ENCODE assay signal across 20 cellular contexts in genomic region chr17:57699751-57700186, GRCh38. TPM values are rescaled to one million over a fixed set of nuclear protein-coding genes. Genes with fewer than 3 reads are reported as not detected.
DNase-seq lines count a peak whose midpoint lies in the region; ATAC-seq and TF ChIP-seq lines count a peak whose summit lies in the region.
"Had no signal": no experiment of that assay in that cellular context is flagged by ENCODE, and none has a peak within 500 bp of the region (broad histone marks: within the 10 kb centered on the region; RNA-seq: fewer than 3 reads in every experiment).

No MANE protein-coding gene starts in this region.

- peak; percentile 38 for DNase-seq in activated effector memory CD4-positive, alpha-beta T cell treated with anti-CD3 and anti-CD28 coated beads, Interleukin-2, amount 50 U/mL, for 16 hours
- no peak for DNase-seq in activated effector memory CD4-positive, alpha-beta T cell treated with Interleukin-2 at 50 U/mL for 16 hours
- DNase-seq in SK-N-SH (peak; percentile 82), foreskin fibroblast (peak; percentile 32 to 36), vagina (ENCODE audit: extremely low spot score in 2 of 2) (peak; percentile 46 to 72), NCI-H2196 (lab: John Stamatoyannopoulos, UW; ENCODE audit: unreplicated experiment) (no peak)
- DNase-seq: AML-193; Calu3; CD4-positive, CD25-positive, alpha-beta regulatory T cell; DMS79 treated with DMSO at 0.1 percent for 48 hours; MV-4-11; NCI-H1436 treated with DMSO at 0.1 percent for 48 hours; NCI-H226; NCI-H774 had no signal

- no peak for TF ChIP-seq CTCF in SK-N-SH (IDR thresholded peaks at IDR 0.05)
- no peak for TF ChIP-seq CTCF in foreskin fibroblast (IDR thresholded peaks at IDR 0.05; ENCODE audit: low read depth, low read length)
- TF ChIP-seq CTCF in vagina (IDR thresholded peaks at IDR 0.05): no peak

- H3K9me2 ChIP-seq in SK-N-SH: no peaks in the 10 kb centered on the region

- no peaks in the 10 kb centered on the region for H3F3A ChIP-seq in SK-N-SH (replicated peaks; ENCODE audit: insufficient read depth)

- no peak overlapping the region; a peak in 1 of 4 replicates for H3K4me3 ChIP-seq in SK-N-SH (ENCODE audit: low read depth in 2 of 2, low read length in 1 of 2)
- no peak overlapping the region for H3K4me3 ChIP-seq in foreskin fibroblast (ENCODE audit: low read depth in 1 of 2, low read length in 2 of 2)
- no peak overlapping the region for H3K4me3 ChIP-seq in vagina

- peak; percentile 13 for TF ChIP-seq RAD21 in SK-N-SH (IDR thresholded peaks at IDR 0.05; ENCODE audit: low read length)

- no peak for TF ChIP-seq POLR2A in vagina (IDR thresholded peaks at IDR 0.05)

- 14% methylated on average over 9 of the region's 9 CpGs for WGBS in SK-N-SH (ENCODE audit: low lambda C conversion rate)

- H3K27ac ChIP-seq in SK-N-SH (ENCODE audit: low read depth in 2 of 2, low read length in 1 of 2): peak overlapping the region in 1 of 2 experiments; percentile 87; a peak in 2 of 4 replicates
- H3K27ac ChIP-seq in vagina: no peak overlapping the region

- peak in 1 of 2 experiments; percentile 89; a peak in 2 of 4 replicates for TF ChIP-seq EP300 in SK-N-SH (IDR thresholded peaks at IDR 0.05; ENCODE audit: borderline replicate concordance in 1 of 2, low read depth in 1 of 2, low read length in 1 of 2)

- no peak overlapping the region for H2AFZ ChIP-seq in SK-N-SH (ENCODE audit: low read depth)

- H3K4me1 ChIP-seq in SK-N-SH (ENCODE audit: control insufficient read depth in 1 of 2, insufficient read depth in 2 of 2, low read depth in 1 of 2, low read length in 1 of 2) (peaks cover 0 to 22% of the 10 kb centered on the region in 2 experiments; a peak in 2 of 4 replicates), vagina (no peaks in the 10 kb centered on the region)

- H3K27me3 ChIP-seq in SK-N-SH (ENCODE audit: insufficient read depth) (no peaks in the 10 kb centered on the region), vagina (no peaks in the 10 kb centered on the region)

- H3K9ac ChIP-seq in SK-N-SH: no peak overlapping the region

- CTCF ChIA-PET in SK-N-SH (lab: Yijun Ruan, JAX): interaction anchor here (0.6 to 2.1 kb wide), 8 partner anchors 11 to 578 kb away, joined by 3 to 7 read pairs (median 4); no protein-coding TSS in a partner anchor

- no peaks in the 10 kb centered on the region for H3K79me2 ChIP-seq in SK-N-SH (ENCODE audit: insufficient read depth)

- intact Hi-C loops in vagina (cut with DNase I): no loop called here

- ATAC-seq in GM21619 (IDR thresholded peaks at IDR 0.05; ENCODE audit: unreplicated experiment) (no peak), HG03175 (IDR thresholded peaks at IDR 0.05; ENCODE audit: unreplicated experiment) (no peak)
- ATAC-seq: Panc1, Right ventricle myocardium inferior had no signal

- H3K4me2 ChIP-seq in SK-N-SH: no peak overlapping the region

- H3K36me3 ChIP-seq in SK-N-SH (replicated peaks in 1 of 2; ENCODE audit: control insufficient read depth in 1 of 2, insufficient read depth in 2 of 2, low read length in 1 of 2): no peaks in the 10 kb centered on the region
- H3K36me3 ChIP-seq in vagina: no peaks in the 10 kb centered on the region

- no peaks in the 10 kb centered on the region for H4K20me1 ChIP-seq in SK-N-SH (ENCODE audit: insufficient read depth)

- POLR2A ChIA-PET in SK-N-SH (lab: Yijun Ruan, JAX): interaction anchor here (0.6 to 1.7 kb wide), 7 partner anchors 9 to 114 kb away, joined by 3 to 10 read pairs (median 3); no protein-coding TSS in a partner anchor

- H3K9me3 ChIP-seq in SK-N-SH (no peaks in the 10 kb centered on the region), vagina (no peaks in the 10 kb centered on the region)

TF ChIP-seq in SK-N-SH, 30 proteins besides CTCF, POLR2A, EP300 and RAD21:
- TF ChIP-seq MXI1 (IDR thresholded peaks at IDR 0.05; ENCODE audit: low read depth, low read length): peak; percentile 37; the same call in 1 of the 2 replicates
- TF ChIP-seq GATA2 (CRISPR knock-in tag; IDR thresholded peaks at IDR 0.05): peak; percentile 95
- TF ChIP-seq FOXJ3 (CRISPR knock-in tag; IDR thresholded peaks at IDR 0.05): peak; percentile 89; the same call in 1 of the 2 replicates
- 0 out of 2 replicates have a peak, but pooled peaks have one; percentile 8 for TF ChIP-seq TCF12 (IDR thresholded peaks at IDR 0.05)
- TF ChIP-seq IRF3 (IDR thresholded peaks at IDR 0.05; ENCODE audit: low read depth, low read length): no peak
- TF ChIP-seq MEF2A (IDR thresholded peaks at IDR 0.05; ENCODE audit: borderline replicate concordance, low read depth): no peak
- TF ChIP-seq TAF1 (IDR thresholded peaks at IDR 0.05; ENCODE audit: borderline replicate concordance, low read depth, low read length): no peak
- 0 out of 2 replicates have a peak, but pooled peaks have one; percentile 22 for TF ChIP-seq PBX3 (IDR thresholded peaks at IDR 0.05)
- TF ChIP-seq YY1 (IDR thresholded peaks at IDR 0.05; ENCODE audit: low read depth): no peak
- peak; percentile 85 for TF ChIP-seq CHD2 (IDR thresholded peaks at IDR 0.05; ENCODE audit: low read length, partially characterized antibody)
- no peak for TF ChIP-seq USF2 (IDR thresholded peaks at IDR 0.05; ENCODE audit: borderline replicate concordance, low read depth, low read length)
- peak; percentile 76 for TF ChIP-seq RCOR1 (IDR thresholded peaks at IDR 0.05; ENCODE audit: low read length)
- TF ChIP-seq GABPA (IDR thresholded peaks at IDR 0.05; ENCODE audit: low read depth): no peak
- TF ChIP-seq NRF1 (IDR thresholded peaks at IDR 0.05; ENCODE audit: low read depth, low read length): no peak

RNA-seq across cellular contexts. Expression of gene CCDC182, which starts 45.3 kb away (rescaled TPM):
- not detected in 2 replicates for polyA plus RNA-seq in SK-N-SH (2012; rRNA removed)
- not detected in 2 replicates for polyA plus RNA-seq in SK-N-SH (2012; cell fraction: cytosol; rRNA removed)
- not detected in 2 replicates for polyA plus RNA-seq in SK-N-SH (2012; cell fraction: nucleus; rRNA removed)
- not detected for total RNA-seq in vagina
- total RNA-seq: Calu3; CD4-positive, CD25-positive, alpha-beta regulatory T cell; HT-29; Right ventricle myocardium inferior had no signal
- polyA plus RNA-seq: CD4-positive, CD25-positive, alpha-beta regulatory T cell; IgD-negative memory B cell had no signal

Comparison
In these comparisons a context has a peak if more than half of its experiments do, and no peak if none do; other contexts are left out.
1. DNase-seq: peak in activated effector memory CD4-positive, alpha-beta T cell treated with anti-CD3 and anti-CD28 coated beads, Interleukin-2, amount 50 U/mL, for 16 hours (single experiment), SK-N-SH (single experiment), foreskin fibroblast (2 of 2) and vagina (2 of 2); none in activated effector memory CD4-positive, alpha-beta T cell treated with Interleukin-2 at 50 U/mL for 16 hours (single experiment) and NCI-H2196 (single experiment).